ENCODE assay signal across 13 cellular contexts in the genomic region with DNA sequence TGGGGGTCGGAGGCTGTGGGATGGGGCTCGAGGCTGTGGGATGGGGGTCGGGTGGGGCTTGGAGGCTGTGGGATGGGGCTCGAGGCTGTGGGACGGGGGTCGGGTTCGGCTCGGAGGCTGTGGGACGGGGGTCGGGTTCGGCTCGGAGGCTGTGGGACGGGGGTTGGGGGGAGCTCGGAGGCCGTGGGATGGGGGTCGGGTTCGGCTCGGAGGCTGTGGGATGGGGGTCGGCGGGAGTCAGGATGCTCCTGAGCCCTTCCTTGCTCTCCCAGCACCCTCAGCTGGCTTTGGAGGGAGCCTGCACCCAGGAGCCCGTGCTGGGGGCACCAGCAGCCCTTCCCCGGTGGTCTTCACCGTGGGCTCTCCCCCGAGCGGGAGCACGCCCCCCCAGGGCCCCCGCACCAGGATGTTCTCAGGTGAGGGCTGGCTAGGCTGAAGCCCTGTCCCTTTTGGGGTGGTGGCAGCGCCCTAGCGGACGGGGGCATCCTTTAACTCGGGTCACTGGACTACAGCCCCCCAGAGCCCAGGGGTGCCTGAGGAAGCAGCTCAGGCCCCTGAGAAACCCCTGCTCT.
"Had no signal": no experiment of that assay in that cellular context is flagged by ENCODE, and none has a peak within 500 bp of the region (broad histone marks: within the 10 kb centered on the region; RNA-seq: fewer than 3 reads in every experiment).

No MANE protein-coding gene starts in this region.

- H3K4me3 Mint-ChIP-seq: activated T-helper 1 cell treated with anti-CD3 and anti-CD28 coated beads, Interleukin-12 subunit alpha, Interleukin-12 subunit beta, Interleukin-2, Interleukin-4 antibody, amounts not matched to agents 30 ng/mL and 10 ng/mL and 1 ng/mL, durations not matched to agents 14 hours and 24 hours and 36 hours; stimulated activated memory B cell treated with anti-CD40 and anti-IgM and Interleukin-4, amounts not matched to agents 10 μg/mL and 1 μg/mL and 100 μg/mL, for 72 hours had no signal

- H3K27me3 ChIP-seq: brain microvascular endothelial cell, esophagus muscularis mucosa, right atrium auricular region, upper lobe of left lung had no signal

- DNase-seq: activated CD4-positive, alpha-beta T cell treated with anti-CD3 and anti-CD28 coated beads for 1 hour; brain microvascular endothelial cell; dermis blood vessel endothelial cell; glutamatergic neuron; left ventricle myocardium inferior; mesendoderm; small intestine; T-helper 9 cell had no signal

- H3K27me3 Mint-ChIP-seq: stimulated activated memory B cell treated with anti-CD40 and anti-IgM and Interleukin-4, amounts not matched to agents 10 μg/mL and 1 μg/mL and 100 μg/mL, for 72 hours had no signal

- ATAC-seq: stimulated activated memory B cell treated with anti-CD40 and anti-IgM and Interleukin-4, amounts not matched to agents 10 μg/mL and 1 μg/mL and 100 μg/mL, for 72 hours had no signal

- H3K4me1 Mint-ChIP-seq: stimulated activated memory B cell treated with anti-CD40 and anti-IgM and Interleukin-4, amounts not matched to agents 10 μg/mL and 1 μg/mL and 100 μg/mL, for 72 hours had no signal

- H3K27ac Mint-ChIP-seq: activated T-helper 1 cell treated with anti-CD3 and anti-CD28 coated beads, Interleukin-12 subunit alpha, Interleukin-12 subunit beta, Interleukin-2, Interleukin-4 antibody, amounts not matched to agents 30 ng/mL and 10 ng/mL and 1 ng/mL, durations not matched to agents 14 hours and 24 hours and 36 hours; stimulated activated memory B cell treated with anti-CD40 and anti-IgM and Interleukin-4, amounts not matched to agents 10 μg/mL and 1 μg/mL and 100 μg/mL, for 72 hours had no signal

- H3K4me3 ChIP-seq: esophagus muscularis mucosa, left ventricle myocardium inferior, right atrium auricular region, upper lobe of left lung had no signal

- H3K27ac ChIP-seq: brain microvascular endothelial cell, esophagus muscularis mucosa, left ventricle myocardium inferior, right atrium auricular region, upper lobe of left lung had no signal

- H3K9me3 Mint-ChIP-seq: activated T-helper 1 cell treated with anti-CD3 and anti-CD28 coated beads, Interleukin-12 subunit alpha, Interleukin-12 subunit beta, Interleukin-2, Interleukin-4 antibody, amounts not matched to agents 30 ng/mL and 10 ng/mL and 1 ng/mL, durations not matched to agents 14 hours and 24 hours and 36 hours; stimulated activated memory B cell treated with anti-CD40 and anti-IgM and Interleukin-4, amounts not matched to agents 10 μg/mL and 1 μg/mL and 100 μg/mL, for 72 hours had no signal

- H3K9me3 ChIP-seq: esophagus muscularis mucosa, left ventricle myocardium inferior, right atrium auricular region, upper lobe of left lung had no signal
